ENCODE assay signal across 11 cellular contexts in genomic region chr7:25280181-25280580, GRCh38. TPM values are rescaled to one million over a fixed set of nuclear protein-coding genes. Genes with fewer than 3 reads are reported as not detected.
"Had no signal": no experiment of that assay in that cellular context is flagged by ENCODE, and none has a peak within 500 bp of the region (broad histone marks: within the 10 kb centered on the region; RNA-seq: fewer than 3 reads in every experiment).

No MANE protein-coding gene starts in this region.

- H3K9ac ChIP-seq: KMS-11 had no signal

- H3K27ac ChIP-seq: HL-60, KMS-11 had no signal

- ATAC-seq: HepG2, K562 had no signal

- H3K4me3 ChIP-seq: K562 had no signal

- FAIRE-seq: HepG2, HTR-8/SVneo, K562 had no signal

- DNase-seq: IMR-90, KBM-7, KG1 had no signal

- H3K4me2 ChIP-seq: KMS-11 had no signal

RNA-seq across cellular contexts. Expression of gene NPVF, which starts 51.9 kb away (rescaled TPM):
- total RNA-seq: HepG2, HT-29, HT1080, IMR-90, K562 had no signal
- polyA plus RNA-seq: HepG2, IgD-negative memory B cell, IMR-90, K562 had no signal
